In the genomic region with DNA sequence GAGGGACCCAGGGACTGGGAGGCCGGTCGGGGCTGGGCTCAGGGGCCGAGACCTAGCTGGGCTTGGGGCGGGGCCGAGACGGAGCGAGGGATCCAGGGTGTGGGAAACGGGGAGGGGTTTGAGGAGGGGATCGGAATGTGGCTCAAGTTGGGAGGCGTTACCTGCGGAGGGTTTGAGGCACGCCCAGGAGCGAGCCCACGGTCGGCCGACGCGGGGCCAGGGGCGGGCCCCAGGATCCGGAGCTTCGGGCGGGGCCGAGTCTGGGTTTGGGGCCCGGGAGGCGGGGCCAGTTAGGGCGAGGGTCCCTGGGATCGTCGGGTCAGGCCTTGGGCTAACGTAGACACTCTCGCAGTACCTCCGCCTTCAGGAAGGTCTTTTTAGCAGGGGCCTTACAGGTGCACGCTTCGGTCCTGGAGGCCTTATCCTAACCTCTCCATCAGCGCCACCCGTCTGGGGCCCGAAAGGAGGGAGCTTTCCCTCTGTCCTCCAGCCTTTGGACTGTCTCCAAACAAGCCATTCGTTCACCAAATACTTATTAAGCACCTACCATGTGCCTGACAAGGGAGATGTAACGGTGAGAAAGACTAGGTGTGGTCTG, we compare ENCODE assay signal across 8 cellular contexts.
DNase-seq lines count a peak whose midpoint lies in the region; ATAC-seq and TF ChIP-seq lines count a peak whose summit lies in the region.
"Not testable (repeated sequence)": the region's sequence is repeated elsewhere in the genome, so short reads cannot be mapped to it uniquely, and the experiment has no call there.

No MANE protein-coding gene starts in this region.

- peak; percentile 29 for ATAC-seq in GM18870 (IDR thresholded peaks at IDR 0.05; ENCODE audit: unreplicated experiment)
- not testable (repeated sequence) for ATAC-seq in Panc1; activated naive CD4-positive, alpha-beta T cell treated with anti-CD3 and anti-CD28 coated beads, Interleukin-2, amount 50 U/mL, for 72 hours; lower lobe of right lung

- not testable (repeated sequence) for BruUV-seq in Panc1 (replicated peaks; lab: Mats Ljungman, UMichigan)

- not testable (repeated sequence) for H3K79me2 ChIP-seq in Loucy (ENCODE audit: insufficient read depth, low read length)

- H3K4me2 ChIP-seq in Loucy (ENCODE audit: low read depth, low read length, poor library complexity, severe bottlenecking) = peak overlapping the region; percentile 65
- peak overlapping the region; percentile 88 for H3K4me2 ChIP-seq in skeletal muscle satellite cell (ENCODE audit: low read length)

- H3K9me3 Mint-ChIP-seq in activated naive CD4-positive, alpha-beta T cell treated with anti-CD3 and anti-CD28 coated beads, Interleukin-2, amount 50 U/mL, for 72 hours = not testable (repeated sequence)

- H2AFZ ChIP-seq in Loucy (ENCODE audit: low read length) = peak overlapping the region; percentile 70

- intact Hi-C loops in Panc1 (cut with micrococcal nuclease; ENCODE audit: unreplicated experiment); lower lobe of right lung (cut with DNase I): not testable (repeated sequence)

- POLR2A ChIA-PET in Panc1 (lab: Charles Lee) = not testable (repeated sequence)

- CTCF ChIA-PET in Panc1 (lab: Charles Lee) = not testable (repeated sequence)

- H3F3A ChIP-seq in Loucy (ENCODE audit: low read depth) = not testable (repeated sequence)

- not testable (repeated sequence) for H3K9me3 ChIP-seq in Loucy (ENCODE audit: insufficient read depth, low read depth, low read length); Panc1 (ENCODE audit: control insufficient read depth, insufficient read depth, low read depth, low read length); lower lobe of right lung; skeletal muscle satellite cell (replicated peaks; ENCODE audit: low read length)

- H3K4me1 ChIP-seq in Loucy (ENCODE audit: insufficient read depth, low read length, poor library complexity, severe bottlenecking); Panc1 (ENCODE audit: control insufficient read depth, insufficient read depth, low read length); lower lobe of right lung: not testable (repeated sequence)
- H3K4me1 ChIP-seq in skeletal muscle satellite cell (ENCODE audit: control insufficient read depth, insufficient read depth, low read length) = peaks cover 18% of the 10 kb centered on the region

- H4K20me1 ChIP-seq in Loucy (ENCODE audit: insufficient read depth, low read length, poor library complexity, severe bottlenecking) = not testable (repeated sequence)

- in situ Hi-C loops in Panc1 (cut with HindIII; ENCODE audit: low pct_unique_long_range_greater_than_20kb, low sequenced_read_pairs) = not testable (repeated sequence)

- DNase-seq in AG10803 (ENCODE audit: low read depth) (peak; percentile 5), Panc1 (ENCODE audit: low read depth, low spot score) (peak; percentile 43)
- not testable (repeated sequence) for DNase-seq in activated naive CD4-positive, alpha-beta T cell treated with anti-CD3 and anti-CD28 coated beads, Interleukin-2, amount 50 U/mL, for 72 hours (ENCODE audit: low spot score in 2 of 2); epithelial cell of proximal tubule (ENCODE audit: low read depth); lower lobe of right lung

- H3K27me3 ChIP-seq in Loucy (ENCODE audit: insufficient read depth, low read length, poor library complexity, severe bottlenecking); Panc1 (ENCODE audit: control insufficient read depth, insufficient read depth, low read length); lower lobe of right lung (ENCODE audit: low read depth); skeletal muscle satellite cell (ENCODE audit: control insufficient read depth, insufficient read depth, low read length): not testable (repeated sequence)

- H3K36me3 ChIP-seq in Loucy (ENCODE audit: insufficient read depth, low read length); Panc1 (ENCODE audit: control insufficient read depth, insufficient read depth, low read length); lower lobe of right lung; skeletal muscle satellite cell (ENCODE audit: insufficient read depth, low read length): not testable (repeated sequence)

- H3K27ac Mint-ChIP-seq in activated naive CD4-positive, alpha-beta T cell treated with anti-CD3 and anti-CD28 coated beads, Interleukin-2, amount 50 U/mL, for 72 hours = peak overlapping the region; percentile 44 to 98

- TF ChIP-seq CTCF in AG10803 (conservative IDR thresholded peaks at IDR 0.05; ENCODE audit: low read length); Loucy (conservative IDR thresholded peaks at IDR 0.05; ENCODE audit: low read length); Panc1 (IDR thresholded peaks at IDR 0.05); epithelial cell of proximal tubule (conservative IDR thresholded peaks at IDR 0.05; ENCODE audit: low read depth, low read length); lower lobe of right lung (IDR thresholded peaks at IDR 0.05): not testable (repeated sequence)

- H3K4me3 ChIP-seq in AG10803 (ENCODE audit: low read length) = peak overlapping the region; percentile 66
- H3K4me3 ChIP-seq in Loucy (ENCODE audit: low read length, poor library complexity, severe bottlenecking) = peak overlapping the region; percentile 73
- peak overlapping the region; percentile 56 to 69 for H3K4me3 ChIP-seq in Panc1 (ENCODE audit: low read depth in 2 of 2, low read length in 2 of 2)
- H3K4me3 ChIP-seq in epithelial cell of proximal tubule (ENCODE audit: low read depth, low read length) = peak overlapping the region; percentile 65
- H3K4me3 ChIP-seq in lower lobe of right lung = peak overlapping the region; percentile 76
- H3K4me3 ChIP-seq in skeletal muscle satellite cell (ENCODE audit: low read length) = peak overlapping the region; percentile 84

- H3K9ac ChIP-seq in Loucy (ENCODE audit: low read depth, low read length, poor library complexity, severe bottlenecking) (peak overlapping the region; percentile 39), skeletal muscle satellite cell (ENCODE audit: low read depth, low read length) (peak overlapping the region; percentile 76)

- H3K27ac ChIP-seq in Panc1 (ENCODE audit: low read length) (peak overlapping the region; percentile 84), lower lobe of right lung (peak overlapping the region; percentile 86)

- H3K36me3 Mint-ChIP-seq in activated naive CD4-positive, alpha-beta T cell treated with anti-CD3 and anti-CD28 coated beads, Interleukin-2, amount 50 U/mL, for 72 hours = not testable (repeated sequence)

- H3K9me2 ChIP-seq in Loucy (replicated peaks; ENCODE audit: low read depth, low read length) = not testable (repeated sequence)
